8 cellular contexts compared by ENCODE assay signal in the genomic region with DNA sequence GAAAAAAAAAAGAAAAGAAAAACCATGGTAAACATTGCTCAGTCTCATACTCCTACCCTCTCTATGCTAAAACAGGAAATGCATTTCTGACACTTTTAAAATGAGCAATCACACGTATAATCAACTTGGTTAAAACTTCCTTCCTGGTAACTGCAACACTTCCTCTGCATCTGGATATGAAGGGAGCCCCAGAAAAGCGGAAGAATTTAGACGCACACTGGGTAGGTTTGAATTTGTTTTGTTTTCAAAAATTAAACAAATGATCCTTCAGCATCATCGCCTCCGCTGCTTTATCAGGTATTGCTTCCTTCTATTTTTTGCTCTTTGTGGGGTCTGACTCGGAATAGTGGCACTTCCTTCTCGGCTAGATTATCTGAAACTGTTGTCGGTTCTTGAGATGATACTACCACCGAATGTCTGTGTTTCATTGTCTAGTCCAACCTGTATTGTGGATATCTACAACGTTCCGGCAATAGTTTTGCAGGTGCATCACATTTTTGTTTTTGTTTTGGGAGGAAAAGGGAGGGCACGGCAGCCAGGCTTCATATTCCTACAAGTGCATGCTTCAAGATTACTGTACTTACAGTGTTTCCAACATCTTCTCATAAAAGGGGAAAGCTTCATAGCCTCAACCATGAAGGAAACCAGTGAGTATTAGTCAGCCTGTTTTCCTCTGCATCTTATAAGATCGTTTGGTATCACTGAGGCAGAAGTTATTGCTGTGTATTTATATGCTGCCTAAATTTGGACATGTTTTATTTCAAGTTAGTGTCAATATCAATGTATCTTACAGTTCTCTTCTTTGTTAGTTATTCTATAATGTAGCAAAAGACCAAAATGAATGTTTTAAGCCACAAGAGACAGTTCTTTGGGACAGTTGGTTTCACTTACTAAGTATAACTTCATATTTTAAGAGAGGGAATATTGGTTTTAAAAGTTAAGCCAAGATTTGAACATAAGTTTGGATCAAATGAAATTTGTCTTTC. TPM values are rescaled to one million over a fixed set of nuclear protein-coding genes. Genes with fewer than 3 reads are reported as not detected.
DNase-seq lines count a peak whose midpoint lies in the region; ATAC-seq lines count a peak whose summit lies in the region.

Gene PIK3CG (plus strand): TSS at position 153 of the 986 bp plus-strand sequence. CDS start 2,280 bp downstream, outside the sequence.

- POLR2A ChIA-PET in CD8-positive, alpha-beta memory T cell (lab: Charles Lee) = interaction anchor here (0.5 to 2.1 kb wide), 3 partner anchors 303 to 753 kb away, joined by 3 to 16 read pairs (median 5); partner anchors contain the start of genes COG5, DUS4L, HBP1 and SYPL1

- CTCF ChIA-PET in CD8-positive, alpha-beta memory T cell (lab: Charles Lee) = no interaction called here
- CTCF ChIA-PET in activated naive CD4-positive, alpha-beta T cell treated with anti-CD3 and anti-CD28 coated beads, Interleukin-2, amount 10 ng/mL, durations not matched to agents 7 days and 5 days (lab: Charles Lee) = no interaction called here

- peak within 1 kb of the TSS; percentile 9 to 43 for H3K9ac ChIP-seq in mucosa of rectum (ENCODE audit: low read depth in 1 of 2, low read length in 2 of 2)

- ATAC-seq in GM19463 (IDR thresholded peaks at IDR 0.05; ENCODE audit: unreplicated experiment) = peak; percentile 53
- ATAC-seq in HG03520 (IDR thresholded peaks at IDR 0.05; ENCODE audit: unreplicated experiment) = peak; percentile 56

- in situ Hi-C loops in ACHN (cut with HindIII; ENCODE audit: low pct_ligation_motif_present, low pct_unique_long_range_greater_than_20kb, low sequenced_read_pairs) = no loop called here

- H3K4me3 ChIP-seq in CD8-positive, alpha-beta memory T cell (ENCODE audit: low read length) = peak within 1 kb of the TSS; percentile 74
- peak within 1 kb of the TSS; percentile 55 to 79 for H3K4me3 ChIP-seq in mucosa of rectum (ENCODE audit: low read length in 2 of 2)

- peaks cover 20 to 49% (median 21%) of the 10 kb centered on the region in 3 donors for H3K36me3 Mint-ChIP-seq in CD8-positive, alpha-beta memory T cell
- peaks cover 46% of the 10 kb centered on the region for H3K36me3 Mint-ChIP-seq in activated naive CD4-positive, alpha-beta T cell treated with anti-CD3 and anti-CD28 coated beads, Interleukin-2, amount 10 ng/mL, durations not matched to agents 7 days and 5 days

- H3K27ac Mint-ChIP-seq in CD8-positive, alpha-beta memory T cell = peak within 1 kb of the TSS; percentile 78 to 98 (median 94)
- H3K27ac Mint-ChIP-seq in activated naive CD4-positive, alpha-beta T cell treated with anti-CD3 and anti-CD28 coated beads, Interleukin-2, amount 10 ng/mL, durations not matched to agents 7 days and 5 days = peak within 1 kb of the TSS; percentile 96

- H3K36me3 ChIP-seq in CD8-positive, alpha-beta memory T cell (ENCODE audit: insufficient read depth, low read length) = peaks cover 25% of the 10 kb centered on the region
- H3K36me3 ChIP-seq in mucosa of rectum (ENCODE audit: control insufficient read depth in 2 of 2, insufficient read depth in 2 of 2, low read length in 2 of 2) = peaks cover 0 to 6% of the 10 kb centered on the region in 2 donors

- H3K9me3 Mint-ChIP-seq in CD8-positive, alpha-beta memory T cell = no peaks in the 10 kb centered on the region
- no peaks in the 10 kb centered on the region for H3K9me3 Mint-ChIP-seq in activated naive CD4-positive, alpha-beta T cell treated with anti-CD3 and anti-CD28 coated beads, Interleukin-2, amount 10 ng/mL, durations not matched to agents 7 days and 5 days

- peak within 1 kb of the TSS; percentile 74 for H3K27ac ChIP-seq in CD8-positive, alpha-beta memory T cell (ENCODE audit: low read depth, low read length)
- H3K27ac ChIP-seq in mucosa of rectum (ENCODE audit: low read depth in 2 of 2, low read length in 2 of 2) = peak within 1 kb of the TSS; percentile 70 to 71

- H3K9me3 ChIP-seq in CD8-positive, alpha-beta memory T cell (ENCODE audit: low read length) = no peaks in the 10 kb centered on the region
- H3K9me3 ChIP-seq in mucosa of rectum (ENCODE audit: control insufficient read depth in 2 of 2, low read length in 2 of 2) = no peaks in the 10 kb centered on the region

- peak in 2 of 5 donors; percentile 69 to 70 for DNase-seq in CD8-positive, alpha-beta memory T cell
- DNase-seq in activated naive CD4-positive, alpha-beta T cell treated with anti-CD3 and anti-CD28 coated beads, Interleukin-2, amount 10 ng/mL, durations not matched to agents 7 days and 5 days = peak; percentile 36
- DNase-seq in iPS-NIHi11 (ENCODE audit: low spot score) (no peak), NCI-H748 treated with DMSO at 0.1 percent for 48 hours (lab: John Stamatoyannopoulos, UW) (no peak), ACHN (no peak)

- no peaks in the 10 kb centered on the region for H3K27me3 Mint-ChIP-seq in CD8-positive, alpha-beta memory T cell
- H3K27me3 Mint-ChIP-seq in activated naive CD4-positive, alpha-beta T cell treated with anti-CD3 and anti-CD28 coated beads, Interleukin-2, amount 10 ng/mL, durations not matched to agents 7 days and 5 days = no peaks in the 10 kb centered on the region

- H3K4me3 Mint-ChIP-seq in CD8-positive, alpha-beta memory T cell = peak within 1 kb of the TSS; percentile 92 to 99 (median 96)
- H3K4me3 Mint-ChIP-seq in activated naive CD4-positive, alpha-beta T cell treated with anti-CD3 and anti-CD28 coated beads, Interleukin-2, amount 10 ng/mL, durations not matched to agents 7 days and 5 days = peak within 1 kb of the TSS; percentile 87

- H3K27me3 ChIP-seq in CD8-positive, alpha-beta memory T cell (ENCODE audit: insufficient read depth, low read length, poor library complexity, severe bottlenecking) = no peaks in the 10 kb centered on the region
- no peaks in the 10 kb centered on the region for H3K27me3 ChIP-seq in mucosa of rectum (ENCODE audit: control insufficient read depth in 2 of 2, insufficient read depth in 2 of 2, low read length in 2 of 2)

- peaks cover 65% of the 10 kb centered on the region for H3K4me1 ChIP-seq in CD8-positive, alpha-beta memory T cell (ENCODE audit: insufficient read depth, low read length)
- H3K4me1 ChIP-seq in mucosa of rectum (ENCODE audit: control insufficient read depth in 2 of 2, insufficient read depth in 2 of 2, low read length in 2 of 2) = peaks cover 2 to 6% of the 10 kb centered on the region in 2 donors

- peaks cover 72 to 84% (median 80%) of the 10 kb centered on the region in 3 donors for H3K4me1 Mint-ChIP-seq in CD8-positive, alpha-beta memory T cell
- H3K4me1 Mint-ChIP-seq in activated naive CD4-positive, alpha-beta T cell treated with anti-CD3 and anti-CD28 coated beads, Interleukin-2, amount 10 ng/mL, durations not matched to agents 7 days and 5 days = peaks cover 63% of the 10 kb centered on the region

RNA-seq across cellular contexts. Expression of gene PIK3CG, which starts in this region (rescaled TPM):
- total RNA-seq in CD8-positive, alpha-beta memory T cell = 10 to 100 TPM; 25.3 to 26.3 TPM
- 31.0 TPM for polyA plus RNA-seq in CD8-positive, alpha-beta memory T cell
